8 cellular contexts compared by ENCODE assay signal in genomic region chr19:39342647-39343305, GRCh38. TPM values are rescaled to one million over a fixed set of nuclear protein-coding genes. Genes with fewer than 3 reads are reported as not detected.
DNase-seq lines count a peak whose midpoint lies in the region; ATAC-seq and TF ChIP-seq lines count a peak whose summit lies in the region.

No MANE protein-coding gene starts in this region.

- H3K27me3 Mint-ChIP-seq in T-cell, result no peaks in the 10 kb centered on the region
- H3K27me3 Mint-ChIP-seq in neural progenitor cell (ENCODE audit: insufficient read depth, low read depth), result peaks cover 9% of the 10 kb centered on the region

- H3K9ac ChIP-seq in GM23248 (peak overlapping the region; percentile 99), neural progenitor cell (peak overlapping the region; percentile 92)

- no peak for TF ChIP-seq EP300 in esophagus muscularis mucosa (IDR thresholded peaks at IDR 0.05)

- H3K9me3 ChIP-seq in GM23248 (ENCODE audit: low read depth) (no peaks in the 10 kb centered on the region), esophagus muscularis mucosa (no peaks in the 10 kb centered on the region), neural progenitor cell (ENCODE audit: low read depth) (no peaks in the 10 kb centered on the region)

- peaks cover 73 to 79% (median 76%) of the 10 kb centered on the region in 3 donors for H3K4me1 Mint-ChIP-seq in T-cell
- H3K4me1 Mint-ChIP-seq in neural progenitor cell, result peaks cover 35% of the 10 kb centered on the region

- in situ Hi-C loops in GM23248 (cut with MboI), result no loop called here

- H3K79me2 ChIP-seq in GM23248 (ENCODE audit: insufficient read depth), result peaks cover 65% of the 10 kb centered on the region
- peaks cover 61% of the 10 kb centered on the region for H3K79me2 ChIP-seq in neural progenitor cell (ENCODE audit: low read depth)

- H3K4me2 ChIP-seq in GM23248 (ENCODE audit: unreplicated experiment), result peak overlapping the region; percentile 88
- peak overlapping the region; percentile 84 for H3K4me2 ChIP-seq in neural progenitor cell

- 1 to 3% methylated on average over 21 to 27 of the region's 51 CpGs for WGBS in GM23248 (ENCODE audit: low coverage in 1 of 2, low lambda C conversion rate in 2 of 2, missing lambda C conversion rate in 2 of 2), 2 experiments
- WGBS in esophagus muscularis mucosa, result 1% methylated on average over 14 of the region's 51 CpGs

- ATAC-seq in T-cell (replicated peaks in 1 of 4) (no peak), HG03196 (IDR thresholded peaks at IDR 0.05; ENCODE audit: unreplicated experiment) (no peak), GM18511 (IDR thresholded peaks at IDR 0.05; ENCODE audit: unreplicated experiment) (no peak), HG02973 (IDR thresholded peaks at IDR 0.05; ENCODE audit: unreplicated experiment) (no peak)

- H3K27ac ChIP-seq in GM23248 (peak overlapping the region; percentile 45), esophagus muscularis mucosa (replicated peaks in 1 of 4) (peak overlapping the region; percentile 85 to 93 (median 90)), neural progenitor cell (no peak overlapping the region)

- peaks cover 19% of the 10 kb centered on the region for H3K36me3 Mint-ChIP-seq in T-cell
- peaks cover 11% of the 10 kb centered on the region for H3K36me3 Mint-ChIP-seq in neural progenitor cell

- no peaks in the 10 kb centered on the region for H3K27me3 ChIP-seq in GM23248 (replicated peaks; ENCODE audit: insufficient read depth)
- H3K27me3 ChIP-seq in esophagus muscularis mucosa, result no peaks in the 10 kb centered on the region
- no peaks in the 10 kb centered on the region for H3K27me3 ChIP-seq in neural progenitor cell

- H3K4me1 ChIP-seq in GM23248 (ENCODE audit: insufficient read depth) (peaks cover 48% of the 10 kb centered on the region), esophagus muscularis mucosa (peaks cover 43 to 63% (median 61%) of the 10 kb centered on the region in 4 donors), neural progenitor cell (peaks cover 22% of the 10 kb centered on the region)

- TF ChIP-seq CTCF in esophagus muscularis mucosa (IDR thresholded peaks at IDR 0.05), result no peak
- no peak for TF ChIP-seq CTCF in neural progenitor cell (IDR thresholded peaks at IDR 0.05)

- CTCF ChIA-PET in T-cell (lab: Charles Lee), result interaction anchor here in 1 of 2 donors (0.6 to 1.3 kb wide), 7 partner anchors 15 to 501 kb away, joined by 3 to 6 read pairs (median 4); partner anchors contain the start of genes MED29, PAF1 and RPS16

- H3K9me3 Mint-ChIP-seq in T-cell (no peaks in the 10 kb centered on the region), neural progenitor cell (no peaks in the 10 kb centered on the region)

- intact Hi-C loops in esophagus muscularis mucosa (cut with DNase I), result loop anchor here (10.0 kb wide), 2 partner anchors 82 to 192 kb away; partner anchors contain the start of gene EID2B

- H3K4me3 Mint-ChIP-seq in T-cell (peak overlapping the region; percentile 77 to 84 (median 82)), neural progenitor cell (peak overlapping the region; percentile 85)

- H3K4me3 ChIP-seq in GM23248, result peak overlapping the region; percentile 95
- H3K4me3 ChIP-seq in esophagus muscularis mucosa, result peak overlapping the region; percentile 84 to 91 (median 88)
- peak overlapping the region; percentile 92 for H3K4me3 ChIP-seq in neural progenitor cell

- no peak for TF ChIP-seq POLR2A in esophagus muscularis mucosa (IDR thresholded peaks at IDR 0.05; ENCODE audit: low read depth)

- H2AFZ ChIP-seq in GM23248 (no peak overlapping the region), neural progenitor cell (replicated peaks) (no peak overlapping the region)

- H3K27ac Mint-ChIP-seq in T-cell (peak overlapping the region in 1 of 2 donors; percentile 68), neural progenitor cell (peak overlapping the region; percentile 53)

- peaks cover 36% of the 10 kb centered on the region for H3F3A ChIP-seq in GM23248 (ENCODE audit: insufficient read depth)
- no peaks in the 10 kb centered on the region for H3F3A ChIP-seq in neural progenitor cell (ENCODE audit: low read depth)

- H4K20me1 ChIP-seq in GM23248 (ENCODE audit: insufficient read depth) (0 out of 2 replicates have a peak, but pooled peaks cover 4% of the 10 kb centered on the region), neural progenitor cell (ENCODE audit: low read depth) (peaks cover 52% of the 10 kb centered on the region)

- DNase-seq in GM23248, result peak; percentile 69
- peak in 4 of 34 experiments; percentile 5 to 20 (median 8) for DNase-seq in T-cell
- no peak for DNase-seq in esophagus muscularis mucosa (ENCODE audit: extremely low spot score)
- peak; percentile 35 for DNase-seq in neural progenitor cell (ENCODE audit: low spot score)
- no peak for DNase-seq in occipital lobe (lab: John Stamatoyannopoulos, UW)

- no peaks in the 10 kb centered on the region for H3K9me2 ChIP-seq in GM23248 (ENCODE audit: insufficient read depth)

- POLR2A ChIA-PET in T-cell (lab: Charles Lee), result interaction anchor here in 1 of 2 donors (0.5 to 1.1 kb wide), 7 partner anchors 14 to 465 kb away, joined by 3 to 23 read pairs (median 6); partner anchors contain the start of genes MED29, PAF1 and RPS16

- H3K36me3 ChIP-seq in GM23248 (ENCODE audit: low read depth) (peaks cover 4% of the 10 kb centered on the region; the same call in 1 of the 2 replicates), esophagus muscularis mucosa (peaks cover 0 to 10% (median 5%) of the 10 kb centered on the region in 4 donors), neural progenitor cell (no peaks in the 10 kb centered on the region)

RNA-seq across cellular contexts. Expression of gene SAMD4B, which starts 0.6 kb away (rescaled TPM):
- total RNA-seq in GM23248 (2014; rRNA removed; shearing (Covaris generic)), result 71.9 and 87.1 TPM in 2 replicates
- polyA plus RNA-seq in GM23248 (2016; fragmentation: Nextera tagmentation; extraction: Ambion mirVana), result 64.8 and 66.7 TPM in 2 replicates
- total RNA-seq in T-cell (10 to 100 TPM; 59.4 to 72.3 (median 62.0) TPM), esophagus muscularis mucosa (100 to 1,000 TPM in 2 of 4 donors, 10 to 100 TPM in 2; 59.8 to 138 (median 104) TPM), neural progenitor cell (ENCODE audit: low replicate concordance) (32.8 and 105 TPM in 2 replicates), occipital lobe (18.7 TPM)

RNA-seq across cellular contexts. Expression of gene GMFG, which starts 6.9 kb away (rescaled TPM):
- total RNA-seq in GM23248 (2014; rRNA removed; shearing (Covaris generic)), result not detected in 2 replicates
- 1.1 and 2.2 TPM in 2 replicates for polyA plus RNA-seq in GM23248 (2016; fragmentation: Nextera tagmentation; extraction: Ambion mirVana)
- total RNA-seq in T-cell, result 100 to 1,000 TPM; 337 to 427 (median 397) TPM
- 10 to 100 TPM in 2 of 4 donors, 1 to 10 TPM in 2; 4.2 to 26.2 (median 12.0) TPM for total RNA-seq in esophagus muscularis mucosa
- 0.43 TPM in 1 of 2 replicates, not detected in the other for total RNA-seq in neural progenitor cell (ENCODE audit: low replicate concordance)
- total RNA-seq in occipital lobe, result 5.3 TPM

RNA-seq across cellular contexts. Expression of gene LRFN1, which starts 22.1 kb away (rescaled TPM):
- not detected in 2 replicates for total RNA-seq in GM23248 (2014; rRNA removed; shearing (Covaris generic))
- 0.10 TPM in 1 of 2 replicates, not detected in the other for polyA plus RNA-seq in GM23248 (2016; fragmentation: Nextera tagmentation; extraction: Ambion mirVana)
- total RNA-seq in T-cell (10 to 100 TPM in 2 of 5 donors, 1 to 10 TPM in 3; 3.5 to 10.9 (median 8.7) TPM), esophagus muscularis mucosa (1 to 10 TPM in 2 of 4 donors, under 1 TPM in 2; 0.50 to 2.5 (median 1.4) TPM), neural progenitor cell (ENCODE audit: low replicate concordance) (0.17 and 4.3 TPM in 2 replicates), occipital lobe (6.9 TPM)

RNA-seq across cellular contexts. Expression of gene IFNL1, which starts 46.6 kb away (rescaled TPM):
- total RNA-seq in GM23248 (2014; rRNA removed; shearing (Covaris generic)), result not detected in 2 replicates
- not detected in 2 replicates for polyA plus RNA-seq in GM23248 (2016; fragmentation: Nextera tagmentation; extraction: Ambion mirVana)
- total RNA-seq in T-cell (under 1 TPM in 1 of 5 donors, not detected in 4; 0.49 TPM), esophagus muscularis mucosa (not detected), neural progenitor cell (ENCODE audit: low replicate concordance) (not detected in 2 replicates), occipital lobe (not detected)

RNA-seq across cellular contexts. Expression of gene PAF1, which starts 48.1 kb away (rescaled TPM):
- 45.3 and 51.2 TPM in 2 replicates for total RNA-seq in GM23248 (2014; rRNA removed; shearing (Covaris generic))
- 44.2 and 44.5 TPM in 2 replicates for polyA plus RNA-seq in GM23248 (2016; fragmentation: Nextera tagmentation; extraction: Ambion mirVana)
- total RNA-seq in T-cell, result 10 to 100 TPM; 43.0 to 96.1 (median 45.9) TPM
- 10 to 100 TPM; 31.6 to 47.2 (median 41.5) TPM for total RNA-seq in esophagus muscularis mucosa
- 15.6 and 29.1 TPM in 2 replicates for total RNA-seq in neural progenitor cell (ENCODE audit: low replicate concordance)
- 29.2 TPM for total RNA-seq in occipital lobe

Comparison
In these comparisons a context has a peak if more than half of its experiments do, and no peak if none do; other contexts are left out.
1. DNase-seq: peak in GM23248 (single experiment) and neural progenitor cell (single experiment); none in esophagus muscularis mucosa (single experiment) and occipital lobe (single experiment).
2. RNA of gene GMFG, which starts 6.9 kb away (total RNA-seq): 337 to 427 TPM in T-cell; 4.2 to 26.2 TPM in esophagus muscularis mucosa, 5.3 TPM in occipital lobe (single experiment), not detected in GM23248 and 0.43 TPM in neural progenitor cell; every median in the first group is over 10 times any median in the second.
3. Peak in every context shown above with its lines, with median percentiles within 50 percentile points of each other: H3K4me3 ChIP-seq.